8 cellular contexts compared by ENCODE assay signal in the genomic region with DNA sequence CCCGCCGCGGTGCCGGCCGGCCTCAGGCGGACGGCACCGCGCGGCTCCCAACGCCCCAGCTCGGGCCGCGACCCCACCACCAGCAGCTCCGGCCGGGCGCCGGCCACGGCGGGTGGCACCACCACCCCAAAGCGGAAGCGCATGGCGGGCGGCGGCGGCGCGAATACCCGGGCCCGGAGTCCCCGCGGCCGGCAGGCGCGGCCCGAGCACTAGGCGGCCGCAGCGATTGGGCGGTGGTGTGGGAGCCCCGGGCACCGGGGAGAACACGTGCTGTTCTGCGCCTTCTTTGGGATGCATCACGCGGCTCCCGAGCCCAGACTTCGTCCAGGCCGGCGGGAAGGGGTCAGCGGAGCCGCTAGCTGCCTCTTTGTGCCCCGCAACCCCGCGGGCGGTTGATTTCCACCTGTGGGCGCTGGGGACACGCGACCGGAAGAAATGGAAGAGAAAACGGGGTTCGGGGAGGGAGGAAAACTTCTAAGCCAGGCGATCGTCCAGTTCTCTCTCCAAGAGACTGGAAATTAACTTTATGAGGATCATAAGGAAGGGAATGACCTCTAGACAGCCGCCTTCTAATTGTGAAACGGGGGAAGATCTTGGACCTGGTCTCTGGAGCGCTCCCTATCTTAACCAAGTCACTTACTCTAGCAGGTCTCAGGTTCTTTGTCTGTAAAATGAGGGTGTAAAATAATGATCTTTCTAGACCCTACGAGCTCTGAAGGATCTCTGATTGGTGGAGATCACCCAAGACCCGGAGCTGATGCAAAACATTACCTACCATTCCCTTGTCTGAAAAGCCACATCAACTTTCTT. TPM values are rescaled to one million over a fixed set of nuclear protein-coding genes. Genes with fewer than 3 reads are reported as not detected.
DNase-seq lines count a peak whose midpoint lies in the region; ATAC-seq, FAIRE-seq and TF ChIP-seq lines count a peak whose summit lies in the region.

EPM2A (minus strand) TSS at position 165 of the 810 bp plus-strand sequence; CDS start at position 143, 22 bp downstream.

- peak within 1 kb of the TSS; percentile 87 for H3K9ac ChIP-seq in mesendoderm (ENCODE audit: low read length)

- no peaks in the 10 kb centered on the region for H3K36me3 Mint-ChIP-seq in CD14-positive monocyte
- H3K36me3 Mint-ChIP-seq in effector memory CD8-positive, alpha-beta T cell (ENCODE audit: insufficient read depth): peaks cover 9% of the 10 kb centered on the region

- peak within 1 kb of the TSS; percentile 97 to 99 for H3K4me3 Mint-ChIP-seq in CD14-positive monocyte
- H3K4me3 Mint-ChIP-seq in effector memory CD8-positive, alpha-beta T cell: peak within 1 kb of the TSS; percentile 97 to 98

- peak within 1 kb of the TSS; percentile 99 for H3K27ac ChIP-seq in mesendoderm (ENCODE audit: low read depth, low read length)

- peak within 1 kb of the TSS; percentile 50 for H3K4me3 ChIP-seq in mesendoderm (ENCODE audit: low read length)

- H3K79me1 ChIP-seq in mesendoderm (ENCODE audit: low read length): no peaks in the 10 kb centered on the region

- H3K79me2 ChIP-seq in mesendoderm (ENCODE audit: control insufficient read depth, insufficient read depth, low read length): no peaks in the 10 kb centered on the region

- H2BK120ac ChIP-seq in mesendoderm (ENCODE audit: low read depth, low read length): no peak within 1 kb of the TSS

- H3K27me3 ChIP-seq in mesendoderm (ENCODE audit: insufficient read depth, low read length, poor library complexity): no peaks in the 10 kb centered on the region

- H3K4me1 Mint-ChIP-seq in CD14-positive monocyte: peaks cover 36% of the 10 kb centered on the region
- peaks cover 4 to 6% of the 10 kb centered on the region in 2 donors for H3K4me1 Mint-ChIP-seq in effector memory CD8-positive, alpha-beta T cell (ENCODE audit: low read depth in 2 of 2)

- peak; percentile 73 for ATAC-seq in HG03439 (IDR thresholded peaks at IDR 0.05; ENCODE audit: unreplicated experiment)
- ATAC-seq in effector memory CD8-positive, alpha-beta T cell (replicated peaks): peak; percentile 77

- peak; percentile 95 for FAIRE-seq in GM19239 (lab: Jason Lieb, UNC)

- peak within 1 kb of the TSS; percentile 77 for H3K4ac ChIP-seq in mesendoderm (ENCODE audit: low read depth, low read length)

- no peak for TF ChIP-seq CTCF in CD14-positive monocyte (IDR thresholded peaks at IDR 0.05)

- no peak within 1 kb of the TSS for H2BK15ac ChIP-seq in mesendoderm (replicated peaks; ENCODE audit: low read depth)

- no peaks in the 10 kb centered on the region for H3K4me1 ChIP-seq in mesendoderm (ENCODE audit: control insufficient read depth, low read depth, low read length)

- peak within 1 kb of the TSS; percentile 91 to 97 (median 96) for H3K27ac Mint-ChIP-seq in CD14-positive monocyte
- peak within 1 kb of the TSS; percentile 97 to 98 for H3K27ac Mint-ChIP-seq in effector memory CD8-positive, alpha-beta T cell

- no peak within 1 kb of the TSS for H2AK5ac ChIP-seq in mesendoderm (ENCODE audit: low read length)

- no peak within 1 kb of the TSS for H3K23ac ChIP-seq in mesendoderm (ENCODE audit: low read length)

- H3K4me2 ChIP-seq in mesendoderm (ENCODE audit: low read length): peak within 1 kb of the TSS; percentile 63

- H3K27me3 Mint-ChIP-seq in CD14-positive monocyte (ENCODE audit: low read depth in 3 of 3): no peaks in the 10 kb centered on the region
- H3K27me3 Mint-ChIP-seq in effector memory CD8-positive, alpha-beta T cell: no peaks in the 10 kb centered on the region

- peaks cover 0 to 10% (median 5%) of the 10 kb centered on the region in 7 donors for H3K9me3 Mint-ChIP-seq in CD14-positive monocyte
- no peaks in the 10 kb centered on the region for H3K9me3 Mint-ChIP-seq in effector memory CD8-positive, alpha-beta T cell

- intact Hi-C loops in CD14-positive monocyte (cut with micrococcal nuclease): loop anchor here in 1 of 2 donors (10.0 kb wide), 1 partner anchor 79 kb away; the partner anchor contains the start of gene FBXO30

- peak within 1 kb of the TSS; percentile 39 for H2BK5ac ChIP-seq in mesendoderm (ENCODE audit: low read length)

- H3K18ac ChIP-seq in mesendoderm (ENCODE audit: low read length): peak within 1 kb of the TSS; percentile 98

- no CpG with 5 or more reads among the region's 69 CpGs for WGBS in mesendoderm (ENCODE audit: extremely low coverage, insufficient coverage, low lambda C conversion rate)

- peak within 1 kb of the TSS; percentile 89 for H3K56ac ChIP-seq in mesendoderm (ENCODE audit: low read length)

- DNase-seq in CD14-positive monocyte (ENCODE audit: low spot score): peak; percentile 76
- DNase-seq in GM19239 (ENCODE audit: insufficient read length, low spot score): peak; percentile 57
- DNase-seq in NCI-H774 (lab: John Stamatoyannopoulos, UW): peak; percentile 86
- peak; percentile 3 to 26 for DNase-seq in activated CD8-positive, alpha-beta memory T cell treated with anti-CD3 and anti-CD28 coated beads for 1 hour (ENCODE audit: extremely low read depth in 1 of 2, low read depth in 1 of 2)
- DNase-seq in effector memory CD8-positive, alpha-beta T cell: peak; percentile 47 to 56 (median 50)
- peak; percentile 89 for DNase-seq in mesendoderm
- peak; percentile 35 for DNase-seq in stimulated activated CD8-positive, alpha-beta memory T cell treated with anti-CD3 and anti-CD28 coated beads, Interleukin-15, amount 100 ng/mL, for 24 hours (ENCODE audit: low read depth)

- no peak within 1 kb of the TSS for H4K5ac ChIP-seq in mesendoderm (ENCODE audit: low read length)

- H3K36me3 ChIP-seq in mesendoderm (ENCODE audit: control insufficient read depth, insufficient read depth, low read length): no peaks in the 10 kb centered on the region

- H4K8ac ChIP-seq in mesendoderm (ENCODE audit: low read depth, low read length): no peak within 1 kb of the TSS

RNA-seq across cellular contexts. Expression of gene EPM2A, which starts in this region (rescaled TPM):
- 1 to 10 TPM; 3.2 to 4.1 TPM for polyA plus RNA-seq in CD14-positive monocyte
- 2.8 TPM for polyA plus RNA-seq in mesendoderm (2013, experiment 1 of 2)
- polyA plus RNA-seq in mesendoderm (2013, experiment 2 of 2): 2.4 TPM

Comparison
In these comparisons a context has a peak if more than half of its experiments do, and no peak if none do; other contexts are left out.
1. Peak in every context shown above with its lines: DNase-seq, ATAC-seq, H3K4me3 ChIP-seq and H3K27ac ChIP-seq.
2. DNase-seq: peak in every context shown above with its lines; median percentile 89 in mesendoderm; 86 in NCI-H774; 76 in CD14-positive monocyte; 57 in GM19239; 50 in effector memory CD8-positive, alpha-beta T cell; 35 in stimulated activated CD8-positive, alpha-beta memory T cell treated with anti-CD3 and anti-CD28 coated beads, Interleukin-15, amount 100 ng/mL, for 24 hours; 14 in activated CD8-positive, alpha-beta memory T cell treated with anti-CD3 and anti-CD28 coated beads for 1 hour.